In the genomic region with DNA sequence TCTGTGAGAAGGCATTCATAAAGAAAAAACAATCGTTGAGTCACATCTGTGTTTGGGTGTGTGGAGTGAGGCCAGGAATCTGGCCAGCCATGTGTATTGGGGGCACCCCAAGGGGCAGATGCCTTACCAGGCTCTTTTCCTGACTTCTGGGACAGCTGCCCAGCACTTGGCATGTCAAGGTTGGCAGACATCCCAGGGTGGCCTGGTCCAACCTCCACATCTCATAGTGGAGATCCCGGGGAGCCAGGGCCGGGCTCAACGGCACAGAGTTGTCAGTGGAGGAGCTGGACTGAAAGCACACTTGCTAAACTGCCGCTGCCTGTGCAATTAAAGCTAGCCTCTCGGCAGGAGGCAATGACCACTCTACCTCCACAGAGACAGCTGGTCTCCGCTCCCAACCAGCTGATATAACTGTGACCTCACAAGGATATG, we compare ENCODE assay signal across 10 cellular contexts.
DNase-seq lines count a peak whose midpoint lies in the region; ATAC-seq, FAIRE-seq and TF ChIP-seq lines count a peak whose summit lies in the region.
"Had no signal": no experiment of that assay in that cellular context is flagged by ENCODE, and none has a peak within 500 bp of the region (broad histone marks: within the 10 kb centered on the region; RNA-seq: fewer than 3 reads in every experiment).

No MANE protein-coding gene starts in this region.

- TF ChIP-seq CTCF in chondrocyte (IDR thresholded peaks at IDR 0.05): no peak

- peaks cover 0 to 2% of the 10 kb centered on the region in 2 donors for H3K36me3 ChIP-seq in small intestine (ENCODE audit: control insufficient read depth in 2 of 2, insufficient read depth in 2 of 2, low read length in 2 of 2)

- H3K27me3 ChIP-seq in small intestine (ENCODE audit: control insufficient read depth in 2 of 2, insufficient read depth in 2 of 2, low read length in 2 of 2): peaks cover 0 to 2% of the 10 kb centered on the region in 2 donors

- H3K4me1 ChIP-seq in small intestine (ENCODE audit: control insufficient read depth in 2 of 2, insufficient read depth in 1 of 2, low read depth in 1 of 2, low read length in 1 of 2): peaks cover 0 to 4% of the 10 kb centered on the region in 2 donors

- DNase-seq in NCI-H1417 (lab: John Stamatoyannopoulos, UW) (peak in 2 of 3 experiments; percentile 1 to 53), NCI-H1417 treated with DMSO at 0.1 percent for 48 hours (lab: John Stamatoyannopoulos, UW) (no peak), chondrocyte (ENCODE audit: low spot score) (no peak), left lobe of liver (ENCODE audit: low spot score) (peak; percentile 81), ureter (ENCODE audit: low spot score) (peak; percentile 81), T-helper 1 cell (no peak), small intestine (no peak), GM19239 (ENCODE audit: insufficient read length, low spot score) (no peak)
- DNase-seq: activated CD4-positive, alpha-beta T cell treated with anti-CD3 and anti-CD28 coated beads, Interleukin-2, amount 50 U/mL, for 1 hour had no signal

- FAIRE-seq in small intestine (lab: Jason Lieb, UNC) (no peak), GM19239 (lab: Jason Lieb, UNC) (no peak)

- no peaks in the 10 kb centered on the region for H3K9me3 Mint-ChIP-seq in chondrocyte (ENCODE audit: low read depth)

- peak overlapping the region; percentile 72 for H3K27ac Mint-ChIP-seq in chondrocyte (ENCODE audit: unreplicated experiment)

- 26 to 55% (median 46%) methylated on average over 7 of the region's 7 CpGs for WGBS in small intestine, 3 donors

- H3K36me3 Mint-ChIP-seq in chondrocyte (ENCODE audit: low read depth): peaks cover 4% of the 10 kb centered on the region

- no peak overlapping the region for H3K4me3 Mint-ChIP-seq in chondrocyte (ENCODE audit: unreplicated experiment)

- peaks cover 50% of the 10 kb centered on the region for H3K4me1 Mint-ChIP-seq in chondrocyte (ENCODE audit: low read depth)

- H3K27me3 Mint-ChIP-seq in chondrocyte (ENCODE audit: low read depth): no peaks in the 10 kb centered on the region

- H3K9me3 ChIP-seq in small intestine (ENCODE audit: control insufficient read depth, low read depth): no peaks in the 10 kb centered on the region

- H3K27ac ChIP-seq in small intestine (ENCODE audit: low read depth in 1 of 2, low read length in 1 of 2): peak overlapping the region in 1 of 2 donors; percentile 15
- H3K27ac ChIP-seq: 22Rv1 had no signal

- ATAC-seq in left lobe of liver: peak; percentile 73

- H3K4me3 ChIP-seq in small intestine (ENCODE audit: low read depth in 1 of 2, low read length in 2 of 2): no peak overlapping the region

Comparison
In these comparisons a context has a peak if more than half of its experiments do, and no peak if none do; other contexts are left out.
1. DNase-seq: peak in NCI-H1417 (2 of 3), left lobe of liver (single experiment) and ureter (single experiment); none in NCI-H1417 treated with DMSO at 0.1 percent for 48 hours (single experiment), chondrocyte (single experiment), T-helper 1 cell (0 of 5), small intestine (single experiment) and GM19239 (single experiment).